1 cellular context compared by ENCODE assay signal in genomic region chr1:93910305-93910704, GRCh38.
TF ChIP-seq lines count a peak whose summit lies in the region.

No MANE protein-coding gene starts in this region.

TF ChIP-seq in A549, 52 proteins besides CTCF, POLR2A, EP300 and RAD21 (continued from another document):
- TF ChIP-seq ELK1 (IDR thresholded peaks at IDR 0.05; ENCODE audit: low read depth, low read length) (no peak), ZSCAN20 (CRISPR knock-in tag; IDR thresholded peaks at IDR 0.05) (no peak), FOSL2 (IDR thresholded peaks at IDR 0.05) (no peak), FOSL2 (CRISPR knock-in tag; IDR thresholded peaks at IDR 0.05) (no peak), FOSB (CRISPR knock-in tag; IDR thresholded peaks at IDR 0.05) (no peak)
TF ChIP-seq in A549: peak in this region for 0.
